15 cellular contexts compared by ENCODE assay signal in the genomic region with DNA sequence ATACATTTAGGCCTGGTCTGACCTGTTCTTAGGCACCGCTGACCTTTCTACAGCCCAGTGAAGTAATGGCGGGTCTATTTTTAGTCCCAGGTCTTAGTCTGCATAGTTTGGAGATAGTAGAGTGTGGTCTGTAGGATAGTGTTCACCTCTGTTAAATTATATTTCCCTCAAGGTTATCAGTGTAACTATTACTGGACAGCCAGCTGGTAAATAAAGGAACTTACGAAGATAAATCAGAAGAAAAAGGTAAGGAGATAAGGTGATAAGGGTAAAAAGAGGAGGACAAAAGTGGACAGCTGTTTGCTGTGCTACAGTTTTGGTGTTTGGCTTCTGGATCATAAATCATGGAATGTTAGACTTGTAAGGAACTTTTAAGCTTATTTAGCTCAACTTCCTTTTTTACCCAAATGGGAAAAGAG.
"Had no signal": no experiment of that assay in that cellular context is flagged by ENCODE, and none has a peak within 500 bp of the region (broad histone marks: within the 10 kb centered on the region; RNA-seq: fewer than 3 reads in every experiment).

No MANE protein-coding gene starts in this region.

- H3K27me3 Mint-ChIP-seq: naive thymus-derived CD4-positive, alpha-beta T cell had no signal

- H3K27ac ChIP-seq: coronary artery, neutrophil, suprapubic skin, thyroid gland, upper lobe of left lung, uterus had no signal

- DNase-seq: effector CD4-positive, alpha-beta T cell; immature natural killer cell; naive thymus-derived CD4-positive, alpha-beta T cell; posterior cingulate gyrus; right cardiac atrium; stimulated activated CD4-positive, alpha-beta T cell treated with anti-CD3 and anti-CD28 coated beads, Interleukin-2, amount 100 ng/mL, for 48 hours; stimulated activated naive CD8-positive, alpha-beta T cell treated with anti-CD3 and anti-CD28 coated beads, Interleukin-15, Interleukin-2, amounts not matched to agents 100 U/mL and 50 U/mL, for 24 hours; thyroid gland; upper lobe of left lung; uterus had no signal

- ATAC-seq: esophagus mucosa; naive thymus-derived CD4-positive, alpha-beta T cell; stimulated activated naive CD8-positive, alpha-beta T cell treated with anti-CD3 and anti-CD28 coated beads, Interleukin-15, Interleukin-2, amounts not matched to agents 100 U/mL and 50 U/mL, for 24 hours had no signal

- H3K9me3 ChIP-seq: neutrophil, suprapubic skin, thyroid gland, upper lobe of left lung, uterus had no signal

- H3K9me3 Mint-ChIP-seq: immature natural killer cell; naive thymus-derived CD4-positive, alpha-beta T cell had no signal

- H3K4me3 ChIP-seq: coronary artery, smooth muscle cell, suprapubic skin, thyroid gland, upper lobe of left lung, uterus had no signal

- H3K27me3 ChIP-seq: neutrophil, suprapubic skin, thyroid gland, upper lobe of left lung, uterus had no signal

- H3K36me3 ChIP-seq: neutrophil, suprapubic skin, thyroid gland, upper lobe of left lung, uterus had no signal

- H3K4me3 Mint-ChIP-seq: immature natural killer cell; naive thymus-derived CD4-positive, alpha-beta T cell had no signal

- H3K27ac Mint-ChIP-seq: immature natural killer cell; naive thymus-derived CD4-positive, alpha-beta T cell had no signal

- H3K4me1 ChIP-seq: uterus had no signal
